Comparison of ENCODE assay signal across 24 cellular contexts in genomic region chr15:91985297-91985696, GRCh38.
"Had no signal": no experiment of that assay in that cellular context is flagged by ENCODE, and none has a peak within 500 bp of the region (broad histone marks: within the 10 kb centered on the region; RNA-seq: fewer than 3 reads in every experiment).

No MANE protein-coding gene starts in this region.

- H3K4me3 ChIP-seq: esophagus squamous epithelium, lung, suprapubic skin, transverse colon had no signal

- FAIRE-seq: endometrium, kidney had no signal

- H3K9ac ChIP-seq: parathyroid adenoma had no signal

- H3K27ac ChIP-seq: esophagus squamous epithelium, parathyroid adenoma, suprapubic skin, transverse colon had no signal

- H3K9me3 Mint-ChIP-seq: effector memory CD8-positive, alpha-beta T cell; memory B cell; natural killer cell; neural crest cell; stimulated activated memory B cell treated with anti-CD40 and anti-IgM and Interleukin-4, amounts not matched to agents 10 μg/mL and 1 μg/mL and 100 μg/mL, for 72 hours; stimulated activated naive CD8-positive, alpha-beta T cell treated with anti-CD3 and anti-CD28 coated beads, Interleukin-15, amount 100 ng/mL, for 72 hours had no signal

- H3K27me3 Mint-ChIP-seq: effector memory CD8-positive, alpha-beta T cell; stimulated activated naive CD8-positive, alpha-beta T cell treated with anti-CD3 and anti-CD28 coated beads, Interleukin-15, amount 100 ng/mL, for 72 hours had no signal

- H3K4me1 ChIP-seq: parathyroid adenoma, suprapubic skin, transverse colon had no signal

- ATAC-seq: effector memory CD8-positive, alpha-beta T cell; left lobe of liver; natural killer cell; sciatic nerve; stimulated activated memory B cell treated with anti-CD40 and anti-IgM and Interleukin-4, amounts not matched to agents 10 μg/mL and 1 μg/mL and 100 μg/mL, for 72 hours; stimulated activated naive CD8-positive, alpha-beta T cell treated with anti-CD3 and anti-CD28 coated beads, Interleukin-15, amount 100 ng/mL, for 72 hours had no signal

- H3K4me3 Mint-ChIP-seq: effector memory CD8-positive, alpha-beta T cell; memory B cell; natural killer cell; neural crest cell; stimulated activated memory B cell treated with anti-CD40 and anti-IgM and Interleukin-4, amounts not matched to agents 10 μg/mL and 1 μg/mL and 100 μg/mL, for 72 hours; stimulated activated naive CD8-positive, alpha-beta T cell treated with anti-CD3 and anti-CD28 coated beads, Interleukin-15, amount 100 ng/mL, for 72 hours had no signal

- H3K27ac Mint-ChIP-seq: effector memory CD8-positive, alpha-beta T cell; memory B cell; progenitor cell of endocrine pancreas; stimulated activated memory B cell treated with anti-CD40 and anti-IgM and Interleukin-4, amounts not matched to agents 10 μg/mL and 1 μg/mL and 100 μg/mL, for 72 hours; stimulated activated naive CD8-positive, alpha-beta T cell treated with anti-CD3 and anti-CD28 coated beads, Interleukin-15, amount 100 ng/mL, for 72 hours had no signal

- H2AFZ ChIP-seq: parathyroid adenoma had no signal

- H3K9me3 ChIP-seq: esophagus squamous epithelium, suprapubic skin, transverse colon had no signal

- H3K36me3 Mint-ChIP-seq: memory B cell; natural killer cell; stimulated activated memory B cell treated with anti-CD40 and anti-IgM and Interleukin-4, amounts not matched to agents 10 μg/mL and 1 μg/mL and 100 μg/mL, for 72 hours had no signal

- H3K4me1 Mint-ChIP-seq: memory B cell; neural crest cell; stimulated activated memory B cell treated with anti-CD40 and anti-IgM and Interleukin-4, amounts not matched to agents 10 μg/mL and 1 μg/mL and 100 μg/mL, for 72 hours; stimulated activated naive CD8-positive, alpha-beta T cell treated with anti-CD3 and anti-CD28 coated beads, Interleukin-15, amount 100 ng/mL, for 72 hours had no signal

- H3K27me3 ChIP-seq: esophagus squamous epithelium, suprapubic skin, transverse colon had no signal

- H3K36me3 ChIP-seq: esophagus squamous epithelium, suprapubic skin, transverse colon had no signal

- DNase-seq: cerebellar nuclear complex; cortex of kidney; effector memory CD8-positive, alpha-beta T cell; erythroblast; esophagus squamous epithelium; foreskin melanocyte; glutamatergic neuron; hypothalamus; kidney; natural killer cell; stimulated activated CD4-positive, alpha-beta T cell treated with anti-CD3 and anti-CD28 coated beads, Interleukin-2, amount 100 ng/mL, for 24 hours; stimulated activated CD4-positive, alpha-beta T cell treated with anti-CD3 and anti-CD28 coated beads, Interleukin-4, amount 100 ng/mL, for 24 hours; stimulated activated naive CD8-positive, alpha-beta T cell treated with anti-CD3 and anti-CD28 coated beads, Interleukin-15, amount 100 ng/mL, for 72 hours; transverse colon had no signal
